In genomic region chr6:6131492-6132109, GRCh38 we compare ENCODE assay signal across 9 cellular contexts.
A peak's percentile ranks its signal among the peaks of the same experiment; 100 is the strongest.
DNase-seq lines count a peak whose midpoint lies in the region; ATAC-seq, FAIRE-seq and TF ChIP-seq lines count a peak whose summit lies in the region.
"Had no signal": no experiment of that assay in that cellular context is flagged by ENCODE, and none has a peak within 500 bp of the region (broad histone marks: within the 10 kb centered on the region; RNA-seq: fewer than 3 reads in every experiment).

No MANE protein-coding gene starts in this region.

- H3K4me2 ChIP-seq in A549 = no peak overlapping the region

- TF ChIP-seq POLR2A in A549 (IDR thresholded peaks at IDR 0.05; ENCODE audit: low read length) = no peak

- H3K4me1 ChIP-seq in A549 = no peaks in the 10 kb centered on the region

- ATAC-seq in A549 (peak in 1 of 2 experiments; percentile 60; a peak in 3 of 6 replicates), GM21737 (IDR thresholded peaks at IDR 0.05; ENCODE audit: unreplicated experiment) (no peak)

- DNase-seq in A549 (ENCODE audit: low read depth in 1 of 2, low spot score in 1 of 2) (peak; percentile 3 to 23), EL (peak; percentile 4), NCI-H82 (lab: John Stamatoyannopoulos, UW) (peak; percentile 90), fibroblast of mammary gland (ENCODE audit: low read depth) (peak; percentile 25), urothelium cell line (ENCODE audit: low spot score) (no peak), activated gamma-delta T cell treated with Interleukin-2 at 50 U/mL for 16 hours (no peak), SW480 (ENCODE audit: low spot score) (no peak)
- DNase-seq: stimulated activated CD4-positive, alpha-beta T cell treated with anti-CD3 and anti-CD28 coated beads, Interleukin-2, amount 100 ng/mL, for 24 hours had no signal

- H3K4me3 ChIP-seq in A549 (no peak overlapping the region), fibroblast of mammary gland (ENCODE audit: control insufficient read depth, low read depth, low read length) (no peak overlapping the region)

- 6% methylated on average over 4 of the region's 4 CpGs for WGBS in A549 (ENCODE audit: missing lambda C conversion rate)

- no peaks in the 10 kb centered on the region for H3K9me3 ChIP-seq in A549

- no peak for TF ChIP-seq EP300 in A549 (IDR thresholded peaks at IDR 0.05)

- TF ChIP-seq RAD21 in A549 (conservative IDR thresholded peaks at IDR 0.05 in 1 of 2, IDR thresholded peaks at IDR 0.05 in 1 of 2) = peak; percentile 10 to 28; a peak in 1 of 5 replicates

- no peak for FAIRE-seq in A549 (lab: Jason Lieb, UNC)
- no peak for FAIRE-seq in urothelium cell line (lab: Jason Lieb, UNC)

- POLR2A ChIA-PET in A549 (lab: Yijun Ruan, JAX) = no interaction called here

- H3K27ac ChIP-seq in A549 = no peak overlapping the region

- peak; percentile 28; the same call in 1 of the 3 replicates for TF ChIP-seq CTCF in A549 (IDR thresholded peaks at IDR 0.05)
- TF ChIP-seq CTCF in fibroblast of mammary gland (conservative IDR thresholded peaks at IDR 0.05; ENCODE audit: control insufficient read depth, insufficient read depth, low read depth, low read length) = peak; percentile 52

- CTCF ChIA-PET in A549 (lab: Yijun Ruan, JAX) = interaction anchor here (0.5 to 2.2 kb wide), 2 partner anchors 9 to 664 kb away, joined by 4 to 11 read pairs; no protein-coding TSS in a partner anchor

TF ChIP-seq in A549, 52 proteins besides CTCF, POLR2A, EP300 and RAD21:
- TF ChIP-seq SMC3 (IDR thresholded peaks at IDR 0.05) (0 out of 3 replicates have a peak, but pooled peaks have one; percentile 17), KDM5A (IDR thresholded peaks at IDR 0.05) (no peak), HEYL (CRISPR knock-in tag; IDR thresholded peaks at IDR 0.05) (no peak), FOXS1 (CRISPR knock-in tag; IDR thresholded peaks at IDR 0.05) (no peak)
- TF ChIP-seq, protein P1, sequence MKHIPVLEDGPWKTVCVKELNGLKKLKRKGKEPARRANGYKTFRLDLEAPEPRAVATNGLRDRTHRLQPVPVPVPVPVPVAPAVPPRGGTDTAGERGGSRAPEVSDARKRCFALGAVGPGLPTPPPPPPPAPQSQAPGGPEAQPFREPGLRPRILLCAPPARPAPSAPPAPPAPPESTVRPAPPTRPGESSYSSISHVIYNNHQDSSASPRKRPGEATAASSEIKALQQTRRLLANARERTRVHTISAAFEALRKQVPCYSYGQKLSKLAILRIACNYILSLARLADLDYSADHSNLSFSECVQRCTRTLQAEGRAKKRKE (CRISPR knock-in tag; IDR thresholded peaks at IDR 0.05; ENCODE audit: low read depth) = no peak

Comparison
In these comparisons a context has a peak if more than half of its experiments do, and no peak if none do; other contexts are left out.
1. DNase-seq: peak in A549 (2 of 2), EL (single experiment), NCI-H82 (single experiment) and fibroblast of mammary gland (single experiment); none in urothelium cell line (single experiment), activated gamma-delta T cell treated with Interleukin-2 at 50 U/mL for 16 hours (single experiment) and SW480 (single experiment).